Comparison of ENCODE assay signal across 10 cellular contexts in genomic region chr7:139523199-139523941, GRCh38. TPM values are rescaled to one million over a fixed set of nuclear protein-coding genes. Genes with fewer than 3 reads are reported as not detected.
DNase-seq lines count a peak whose midpoint lies in the region; ATAC-seq and TF ChIP-seq lines count a peak whose summit lies in the region.
"Had no signal": no experiment of that assay in that cellular context is flagged by ENCODE, and none has a peak within 500 bp of the region (broad histone marks: within the 10 kb centered on the region; RNA-seq: fewer than 3 reads in every experiment).

Gene CLEC2L (plus strand): TSS chr7:139523685. CDS start chr7:139523928, 243 bp downstream.

- POLR2A ChIA-PET in GM10248 (lab: Yijun Ruan, JAX): no interaction called here

- 2% methylated on average over 46 to 75 of the region's 75 CpGs for WGBS in aorta, 2 donors

- TF ChIP-seq CTCF in foreskin keratinocyte (conservative IDR thresholded peaks at IDR 0.05) (no peak), GM10248 (IDR thresholded peaks at IDR 0.05; ENCODE audit: control extremely low read depth, extremely low read depth, low read depth, missing control alignments) (no peak)

- H3K27ac ChIP-seq in foreskin keratinocyte (no peak within 1 kb of the TSS), aorta (ENCODE audit: low read depth in 1 of 2, low read length in 2 of 2) (no peak within 1 kb of the TSS)

- DNase-seq in COR-L47 (lab: John Stamatoyannopoulos, UW) (peak; percentile 3), NT2/D1 (ENCODE audit: low read depth, low spot score) (no peak), foreskin keratinocyte (no peak), posterior vena cava (ENCODE audit: low spot score) (peak; percentile 64), aorta (no peak), GM10248 (ENCODE audit: extremely low spot score) (no peak)
- DNase-seq in activated CD8-positive, alpha-beta memory T cell treated with anti-CD3 and anti-CD28 coated beads for 24 hours: no peak

- peaks cover 2% of the 10 kb centered on the region for H3K4me1 ChIP-seq in NT2/D1 (ENCODE audit: insufficient read depth, insufficient read length)
- no peaks in the 10 kb centered on the region for H3K4me1 ChIP-seq in foreskin keratinocyte
- H3K4me1 ChIP-seq in aorta (ENCODE audit: control insufficient read depth in 1 of 2, insufficient read depth in 2 of 2, low read length in 2 of 2): no peaks in the 10 kb centered on the region

- peak; percentile 48 for ATAC-seq in foreskin keratinocyte
- no peak for ATAC-seq in aorta (ENCODE audit: low FRiP score)
- no peak for ATAC-seq in HG02610 (IDR thresholded peaks at IDR 0.05; ENCODE audit: unreplicated experiment)

- CTCF ChIA-PET in GM10248 (lab: Yijun Ruan, JAX): no interaction called here

- H3K9me3 ChIP-seq in NT2/D1 (ENCODE audit: insufficient read depth, low read length) (no peaks in the 10 kb centered on the region), aorta (ENCODE audit: control insufficient read depth, low read length) (peaks cover 4% of the 10 kb centered on the region)

- H3K27me3 ChIP-seq in NT2/D1 (ENCODE audit: insufficient read depth, insufficient read length): peaks cover 44% of the 10 kb centered on the region
- H3K27me3 ChIP-seq in foreskin keratinocyte: peaks cover 67% of the 10 kb centered on the region
- H3K27me3 ChIP-seq in aorta (ENCODE audit: control insufficient read depth in 1 of 2, insufficient read depth in 2 of 2, low read length in 1 of 2): no peaks in the 10 kb centered on the region

- H3K36me3 ChIP-seq in NT2/D1 (ENCODE audit: insufficient read depth, insufficient read length, low read length) (no peaks in the 10 kb centered on the region), aorta (ENCODE audit: control insufficient read depth in 1 of 2, insufficient read depth in 2 of 2, low read length in 1 of 2) (no peaks in the 10 kb centered on the region)

- H3K9ac ChIP-seq in NT2/D1 (ENCODE audit: insufficient read length, low read depth): peak within 1 kb of the TSS; percentile 61

- H3K4me3 ChIP-seq in NT2/D1 (ENCODE audit: insufficient read length, low read depth) (peak within 1 kb of the TSS; percentile 47), aorta (ENCODE audit: low read length in 2 of 2) (no peak within 1 kb of the TSS)

- intact Hi-C loops in posterior vena cava (cut with DNase I): no loop called here
- intact Hi-C loops in aorta (cut with DNase I): no loop called here

RNA-seq across cellular contexts. Expression of gene CLEC2L, which starts in this region (rescaled TPM):
- total RNA-seq in foreskin keratinocyte: not detected in 2 replicates
- not detected in 2 replicates for polyA plus RNA-seq in foreskin keratinocyte
- under 1 TPM in 1 of 2 donors, not detected in 1; 0.57 TPM for total RNA-seq in posterior vena cava
- not detected for total RNA-seq in aorta
- polyA plus RNA-seq in aorta: not detected
- total RNA-seq: myocyte, ureter had no signal

Comparison
In these comparisons a context has a peak if more than half of its experiments do, and no peak if none do; other contexts are left out.
1. Peak in ATAC-seq in foreskin keratinocyte; RNA of the gene not detected or under 1 TPM.
2. Peak in DNase-seq in posterior vena cava; RNA of the gene not detected or under 1 TPM.